19 cellular contexts compared by ENCODE assay signal in the genomic region with DNA sequence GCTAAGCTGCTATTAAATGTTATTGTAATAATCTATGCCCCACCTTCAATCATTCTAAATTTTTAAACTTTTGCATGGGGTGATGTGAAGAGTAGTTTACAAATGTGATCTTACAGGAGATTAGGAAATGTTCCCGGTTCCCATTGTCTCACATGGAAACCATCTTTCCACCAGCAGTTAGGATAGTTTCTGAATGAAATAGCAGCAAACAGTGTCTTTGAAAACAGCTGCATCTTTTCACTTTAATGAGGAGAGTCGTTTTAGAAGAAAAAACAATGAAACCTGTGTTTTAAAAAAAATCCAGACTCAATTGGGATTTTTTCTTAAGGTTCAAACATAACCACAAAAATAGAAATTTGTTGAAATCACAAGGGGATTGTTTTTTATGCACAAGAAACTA.
"Had no signal": no experiment of that assay in that cellular context is flagged by ENCODE, and none has a peak within 500 bp of the region (broad histone marks: within the 10 kb centered on the region; RNA-seq: fewer than 3 reads in every experiment).

No MANE protein-coding gene starts in this region.

- H3K27ac ChIP-seq: coronary artery, left ventricle myocardium inferior, lower lobe of right lung, ovary, upper lobe of left lung, vagina had no signal

- ATAC-seq: gastroesophageal sphincter; lower lobe of right lung; natural killer cell treated with Interleukin-12 subunit alpha and Interleukin-12 subunit beta and Interleukin-15 and Interleukin-18, amount 100 ng/mL, for 72 hours; right cardiac atrium had no signal

- FAIRE-seq: small intestine had no signal

- H3K36me3 Mint-ChIP-seq: natural killer cell treated with Interleukin-12 subunit alpha and Interleukin-12 subunit beta and Interleukin-15 and Interleukin-18, amount 100 ng/mL, for 72 hours had no signal

- H3K27ac Mint-ChIP-seq: immature natural killer cell; memory B cell; natural killer cell treated with Interleukin-12 subunit alpha and Interleukin-12 subunit beta and Interleukin-15 and Interleukin-18, amount 100 ng/mL, for 72 hours; progenitor cell of endocrine pancreas had no signal

- DNase-seq: central memory CD4-positive, alpha-beta T cell; effector CD4-positive, alpha-beta T cell; endodermal cell; glutamatergic neuron; immature natural killer cell; left ventricle myocardium inferior; lower lobe of right lung; ovary; right cardiac atrium; small intestine; stimulated activated CD4-positive, alpha-beta T cell treated with anti-CD3 and anti-CD28 coated beads, Interleukin-12 subunit alpha, Interleukin-12 subunit beta, amount 100 ng/mL, for 4 hours; stimulated activated naive CD4-positive, alpha-beta T cell; upper lobe of left lung had no signal

- H3K36me3 ChIP-seq: ovary had no signal

- H3K4me1 Mint-ChIP-seq: immature natural killer cell, memory B cell had no signal

- H3K9me3 Mint-ChIP-seq: endodermal cell; immature natural killer cell; memory B cell; natural killer cell treated with Interleukin-12 subunit alpha and Interleukin-12 subunit beta and Interleukin-15 and Interleukin-18, amount 100 ng/mL, for 72 hours had no signal

- H3K4me1 ChIP-seq: lower lobe of right lung had no signal

- H3K9me3 ChIP-seq: gastroesophageal sphincter, left ventricle myocardium inferior, lower lobe of right lung, ovary, upper lobe of left lung, vagina had no signal

- H3K27me3 ChIP-seq: gastroesophageal sphincter, ovary, upper lobe of left lung, vagina had no signal

- H3K4me3 ChIP-seq: coronary artery, gastroesophageal sphincter, left ventricle myocardium inferior, lower lobe of right lung, ovary, upper lobe of left lung, vagina had no signal

- H3K4me3 Mint-ChIP-seq: endodermal cell; immature natural killer cell; memory B cell; natural killer cell treated with Interleukin-12 subunit alpha and Interleukin-12 subunit beta and Interleukin-15 and Interleukin-18, amount 100 ng/mL, for 72 hours had no signal
